ENCODE assay signal across 1 cellular context in genomic region chr18:2572892-2573291, GRCh38.
TF ChIP-seq lines count a peak whose summit lies in the region.

No MANE protein-coding gene starts in this region.

TF ChIP-seq in endothelial cell of umbilical vein, 7 proteins besides CTCF, POLR2A, EP300 and RAD21:
- TF ChIP-seq FOS (IDR thresholded peaks at IDR 0.05; ENCODE audit: borderline replicate concordance, insufficient read depth, low read length) (no peak), EZH2 (IDR thresholded peaks at IDR 0.05; ENCODE audit: borderline replicate concordance, low read depth, low read length, severe bottlenecking) (no peak), MAX (IDR thresholded peaks at IDR 0.05; ENCODE audit: insufficient read depth, insufficient read length) (no peak), GATA2 (IDR thresholded peaks at IDR 0.05; ENCODE audit: insufficient read depth, insufficient read length, low read depth, low read length) (no peak)
